Comparison of ENCODE assay signal across 1 cellular context in genomic region chr3:12579456-12579855, GRCh38.
TF ChIP-seq lines count a peak whose summit lies in the region.

No MANE protein-coding gene starts in this region.

TF ChIP-seq in GM23338, 12 proteins besides CTCF, POLR2A, EP300 and RAD21 (continued from another document):
- TF ChIP-seq ZNF462 (CRISPR knock-in tag; IDR thresholded peaks at IDR 0.05), result no peak
- TF ChIP-seq ZNF331 (CRISPR knock-in tag; IDR thresholded peaks at IDR 0.05; ENCODE audit: low read depth), result no peak
- TF ChIP-seq POLR2AphosphoS5 (IDR thresholded peaks at IDR 0.05; ENCODE audit: low read depth), result no peak
- no peak for TF ChIP-seq EZH2 (IDR thresholded peaks at IDR 0.05; ENCODE audit: low read depth, unreplicated experiment)
- TF ChIP-seq NANOG (IDR thresholded peaks at IDR 0.05; ENCODE audit: borderline replicate concordance), result no peak
- no peak for TF ChIP-seq ETS1 (IDR thresholded peaks at IDR 0.05)
- TF ChIP-seq ZNF114 (CRISPR knock-in tag; IDR thresholded peaks at IDR 0.05), result no peak
- no peak for TF ChIP-seq JUNB (IDR thresholded peaks at IDR 0.05; ENCODE audit: unreplicated experiment)
